In genomic region chr10:69408318-69409175, GRCh38 we compare ENCODE assay signal across 8 cellular contexts. TPM values are rescaled to one million over a fixed set of nuclear protein-coding genes. Genes with fewer than 3 reads are reported as not detected.
DNase-seq lines count a peak whose midpoint lies in the region; ATAC-seq and TF ChIP-seq lines count a peak whose summit lies in the region.

No MANE protein-coding gene starts in this region.

- 3 to 7% (median 4%) methylated on average over 18 to 64 of the region's 64 CpGs for WGBS in adrenal gland, 4 donors

- no peaks in the 10 kb centered on the region for H3K27me3 ChIP-seq in adrenal gland
- no peaks in the 10 kb centered on the region for H3K27me3 ChIP-seq in uterus

- H3K27ac ChIP-seq in adrenal gland (peak overlapping the region; percentile 46 to 93 (median 85)), uterus (peak overlapping the region; percentile 98 to 99)

- H3K9me3 ChIP-seq in adrenal gland (replicated peaks in 1 of 3) (no peaks in the 10 kb centered on the region), uterus (no peaks in the 10 kb centered on the region)

- intact Hi-C loops in adrenal gland (cut with DNase I), result no loop called here
- intact Hi-C loops in left cardiac atrium (cut with DNase I), result no loop called here
- intact Hi-C loops in uterus (cut with DNase I; ENCODE audit: low total_unique reads), result no loop called here

- TF ChIP-seq POLR2A in adrenal gland (IDR thresholded peaks at IDR 0.05) (peak in 1 of 2 donors; percentile 37), uterus (IDR thresholded peaks at IDR 0.05) (peak; percentile 44 to 52)

- peak overlapping the region in 3 of 4 donors; percentile 18 to 52 (median 28) for H3K4me3 ChIP-seq in adrenal gland
- peak overlapping the region; percentile 38 to 39 for H3K4me3 ChIP-seq in uterus

- peaks cover 8 to 16% of the 10 kb centered on the region in 2 donors for H3K4me1 ChIP-seq in adrenal gland (replicated peaks in 1 of 2)
- peaks cover 8 to 28% of the 10 kb centered on the region in 2 donors for H3K4me1 ChIP-seq in uterus

- ATAC-seq in HG02798 (IDR thresholded peaks at IDR 0.05; ENCODE audit: poor library complexity, unreplicated experiment) (peak; percentile 89), left cardiac atrium (peak; percentile 86 to 90)

- in situ Hi-C loops in GM13976 (cut with MboI; ENCODE audit: low sequenced_read_pairs, unreplicated experiment), result no loop called here

- no peaks in the 10 kb centered on the region for H3K36me3 ChIP-seq in adrenal gland (replicated peaks in 1 of 2)
- no peaks in the 10 kb centered on the region for H3K36me3 ChIP-seq in uterus

- peak; percentile 96 for DNase-seq in GM13976 (ENCODE audit: low spot score)
- peak; percentile 47 for DNase-seq in NCI-H1417 treated with DMSO at 0.1 percent for 48 hours (lab: John Stamatoyannopoulos, UW)
- peak; percentile 93 for DNase-seq in SW480 (ENCODE audit: low spot score)
- peak; percentile 94 to 97 (median 96) for DNase-seq in adrenal gland
- peak; percentile 97 for DNase-seq in left cardiac atrium
- DNase-seq in pulmonary artery endothelial cell (ENCODE audit: low read depth, low spot score), result peak; percentile 64
- peak; percentile 96 to 97 for DNase-seq in uterus

- TF ChIP-seq CTCF in GM13976 (IDR thresholded peaks at IDR 0.05; ENCODE audit: borderline replicate concordance, control extremely low read depth, extremely low read depth, insufficient read depth, missing control alignments) (peak; percentile 76), adrenal gland (IDR thresholded peaks at IDR 0.05) (peak; percentile 27 to 77 (median 46)), uterus (IDR thresholded peaks at IDR 0.05) (peak; percentile 47 to 86 (median 66))

RNA-seq across cellular contexts. Expression of gene TACR2, which starts 8.2 kb away (rescaled TPM):
- under 1 TPM in 6 of 8 donors, not detected in 2; 0.11 to 0.55 (median 0.35) TPM for total RNA-seq in adrenal gland
- under 1 TPM in 2 of 3 donors, not detected in 1; 0.33 to 0.37 TPM for polyA plus RNA-seq in adrenal gland
- under 1 TPM; 0.24 to 0.31 TPM for total RNA-seq in left cardiac atrium
- 0.07 TPM in 2 replicates for total RNA-seq in pulmonary artery endothelial cell
- total RNA-seq in uterus, result 10 to 100 TPM in 2 of 4 donors, 1 to 10 TPM in 1, under 1 TPM in 1; 0.28 to 35.0 (median 13.8) TPM

RNA-seq across cellular contexts. Expression of gene TSPAN15, which starts 42.7 kb away (rescaled TPM):
- total RNA-seq in adrenal gland (10 to 100 TPM in 6 of 8 donors, 1 to 10 TPM in 2; 6.9 to 13.6 (median 10.8) TPM), left cardiac atrium (10 to 100 TPM; 11.0 to 17.3 TPM), pulmonary artery endothelial cell (21.0 and 129 TPM in 2 replicates), uterus (10 to 100 TPM; 17.2 to 58.1 (median 24.4) TPM)
- polyA plus RNA-seq in adrenal gland, result 10 to 100 TPM in 1 of 3 donors, 1 to 10 TPM in 2; 5.6 to 14.8 (median 8.6) TPM

Comparison
In these comparisons a context has a peak if more than half of its experiments do, and no peak if none do; other contexts are left out.
1. Peak in every context shown above with its lines: DNase-seq, ATAC-seq, H3K4me3 ChIP-seq and H3K27ac ChIP-seq.
2. DNase-seq: peak in every context shown above with its lines; median percentile 97 in left cardiac atrium; 96 in uterus; 96 in GM13976; 96 in adrenal gland; 93 in SW480; 64 in pulmonary artery endothelial cell; 47 in NCI-H1417 treated with DMSO at 0.1 percent for 48 hours.